Comparison of ENCODE assay signal across 22 cellular contexts in the genomic region with DNA sequence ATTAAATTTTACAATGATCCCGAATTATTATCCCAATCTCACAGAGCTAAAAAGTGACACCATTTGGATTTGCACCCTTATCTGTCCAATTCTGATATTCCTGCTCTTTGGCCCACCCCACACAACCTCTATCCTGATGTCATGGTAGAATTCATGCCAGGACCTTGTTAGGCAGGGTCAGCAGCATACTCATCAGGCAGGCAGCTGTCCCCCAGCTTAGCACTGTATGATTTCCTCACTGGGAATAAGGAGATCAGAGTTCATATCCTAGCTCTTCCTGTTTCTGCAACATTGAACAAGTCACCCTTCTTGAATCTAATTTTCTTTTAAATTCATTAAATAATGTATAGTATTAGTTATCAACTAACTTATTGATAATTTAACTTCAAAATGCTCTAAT. TPM values are rescaled to one million over a fixed set of nuclear protein-coding genes. Genes with fewer than 3 reads are reported as not detected.
"Had no signal": no experiment of that assay in that cellular context is flagged by ENCODE, and none has a peak within 500 bp of the region (broad histone marks: within the 10 kb centered on the region; RNA-seq: fewer than 3 reads in every experiment).

No MANE protein-coding gene starts in this region.

- H3K4me3 ChIP-seq: MG63, SJSA1, SK-N-MC had no signal

- FAIRE-seq: RCC 7860 had no signal

- H3K27ac ChIP-seq: SJSA1, SK-N-MC had no signal

- H3K4me1 ChIP-seq: SJSA1 had no signal

- DNase-seq: IMR-90, Karpas-422, KG1, MG63, NCI-H1092 treated with DMSO at 0.1 percent for 48 hours, NCI-H1436, NCI-H1694, NCI-H1930, NCI-H2081, NCI-H2107, NCI-H2227 treated with DMSO at 0.1 percent for 48 hours, NCI-H524 treated with DMSO at 0.1 percent for 48 hours, NCI-H69, NCI-H774, Right ventricle myocardium superior, RPMI8226, SIG-M5 had no signal

- H3K9me3 ChIP-seq: MG63, SJSA1 had no signal

- H3K36me3 ChIP-seq: MG63, SJSA1 had no signal

RNA-seq across cellular contexts. Expression of gene C3orf80, which starts 12.0 kb away (rescaled TPM):
- total RNA-seq: HT-29, IMR-90, NCI-H460, Right ventricle myocardium superior, SJSA1 had no signal
- polyA plus RNA-seq: IMR-90 had no signal
